ENCODE assay signal across 9 cellular contexts in genomic region chr10:46283945-46284285, GRCh38. TPM values are rescaled to one million over a fixed set of nuclear protein-coding genes. Genes with fewer than 3 reads are reported as not detected.
DNase-seq lines count a peak whose midpoint lies in the region; TF ChIP-seq lines count a peak whose summit lies in the region.
"Had no signal": no experiment of that assay in that cellular context is flagged by ENCODE, and none has a peak within 500 bp of the region (broad histone marks: within the 10 kb centered on the region; RNA-seq: fewer than 3 reads in every experiment).

No MANE protein-coding gene starts in this region.

- H3K27me3 ChIP-seq in mononuclear cell (ENCODE audit: insufficient read depth, low read length) = peaks cover 4% of the 10 kb centered on the region

- in situ Hi-C loops in astrocyte of the spinal cord (cut with HindIII; ENCODE audit: low sequenced_read_pairs) = no loop called here

- peaks cover 45% of the 10 kb centered on the region for H3K4me1 ChIP-seq in mononuclear cell (ENCODE audit: insufficient read depth, low read length)

- DNase-seq in activated naive CD4-positive, alpha-beta T cell treated with Interleukin-2 at 50 U/mL for 16 hours = peak; percentile 1
- DNase-seq in activated naive CD4-positive, alpha-beta T cell treated with anti-CD3 and anti-CD28 coated beads, Interleukin-2, amount 50 U/mL, for 16 hours = no peak
- no peak for DNase-seq in astrocyte of the spinal cord (ENCODE audit: low read depth, low spot score)
- DNase-seq in ureter (ENCODE audit: low spot score) = peak; percentile 42
- DNase-seq in KG1 (lab: John Stamatoyannopoulos, UW) = no peak
- DNase-seq in T1000 (lab: John Stamatoyannopoulos, UW) = no peak
- DNase-seq in cerebellar cortex (ENCODE audit: low spot score) = no peak

- no peaks in the 10 kb centered on the region for H3K9me3 ChIP-seq in mononuclear cell (ENCODE audit: low read depth, low read length)

- peak overlapping the region; percentile 51 for H3K4me3 ChIP-seq in astrocyte of the spinal cord (ENCODE audit: low read depth, low read length)
- H3K4me3 ChIP-seq in mononuclear cell (ENCODE audit: low read length) = peak overlapping the region; percentile 53

- no peak for TF ChIP-seq CTCF in astrocyte of the spinal cord (IDR thresholded peaks at IDR 0.05; ENCODE audit: low read depth, low read length)

RNA-seq across cellular contexts. Expression of gene ANTXRL, which starts 2.9 kb away (rescaled TPM):
- total RNA-seq in mononuclear cell (not detected), ureter (not detected)
- total RNA-seq: dermis blood vessel endothelial cell had no signal

Comparison
In these comparisons a context has a peak if more than half of its experiments do, and no peak if none do; other contexts are left out.
1. DNase-seq: peak in activated naive CD4-positive, alpha-beta T cell treated with Interleukin-2 at 50 U/mL for 16 hours (single experiment) and ureter (single experiment); none in activated naive CD4-positive, alpha-beta T cell treated with anti-CD3 and anti-CD28 coated beads, Interleukin-2, amount 50 U/mL, for 16 hours (single experiment), astrocyte of the spinal cord (single experiment), KG1 (single experiment), T1000 (single experiment) and cerebellar cortex (single experiment).